ENCODE assay signal across 21 cellular contexts in the genomic region with DNA sequence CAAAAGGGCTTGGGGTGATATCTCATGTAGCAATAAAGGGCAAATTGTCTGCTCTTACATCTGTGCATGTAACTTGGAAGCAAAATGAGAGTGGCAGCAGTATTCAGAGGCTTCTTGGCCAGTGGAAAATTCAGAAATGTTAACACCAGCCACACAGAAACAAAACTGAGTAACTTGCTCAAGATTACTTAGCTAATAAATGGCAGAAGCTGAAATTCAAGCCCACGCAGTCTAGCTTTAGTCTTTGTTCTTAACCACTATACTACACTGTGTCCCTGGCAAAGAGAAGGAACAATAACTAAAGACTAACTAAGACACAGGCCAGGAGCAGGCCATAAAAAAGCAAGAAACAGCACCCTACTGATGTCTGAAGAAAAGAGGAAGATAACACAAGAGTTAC.
DNase-seq lines count a peak whose midpoint lies in the region; ATAC-seq and TF ChIP-seq lines count a peak whose summit lies in the region.
"Had no signal": no experiment of that assay in that cellular context is flagged by ENCODE, and none has a peak within 500 bp of the region (broad histone marks: within the 10 kb centered on the region; RNA-seq: fewer than 3 reads in every experiment).

No MANE protein-coding gene starts in this region.

- no peak for TF ChIP-seq CTCF in left ventricle myocardium inferior (IDR thresholded peaks at IDR 0.05; ENCODE audit: borderline replicate concordance)
- TF ChIP-seq CTCF in upper lobe of left lung (IDR thresholded peaks at IDR 0.05) = no peak

- WGBS in upper lobe of left lung, 2 donors = 93% methylated on average over 1 of the region's 1 CpG

- intact Hi-C loops in Right ventricle myocardium superior (cut with DNase I) = no loop called here
- intact Hi-C loops in left ventricle myocardium inferior (cut with micrococcal nuclease) = no loop called here

- no peak for TF ChIP-seq POLR2A in upper lobe of left lung (IDR thresholded peaks at IDR 0.05)

- no peaks in the 10 kb centered on the region for H3K9me3 ChIP-seq in left ventricle myocardium inferior (replicated peaks)
- H3K9me3 ChIP-seq in upper lobe of left lung = no peaks in the 10 kb centered on the region
- H3K9me3 ChIP-seq: ascending aorta, heart left ventricle, right lobe of liver had no signal

- H3K27me3 ChIP-seq in left ventricle myocardium inferior (ENCODE audit: low read depth) = no peaks in the 10 kb centered on the region
- H3K27me3 ChIP-seq in upper lobe of left lung = no peaks in the 10 kb centered on the region
- H3K27me3 ChIP-seq: ascending aorta, heart left ventricle, right lobe of liver had no signal

- DNase-seq in Right ventricle myocardium superior = no peak
- no peak for DNase-seq in left ventricle myocardium inferior
- DNase-seq in caudate nucleus (lab: John Stamatoyannopoulos, UW) = no peak
- no peak for DNase-seq in upper lobe of left lung
- DNase-seq in NCI-H146 (lab: John Stamatoyannopoulos, UW) = no peak
- DNase-seq in NCI-H1930 (lab: John Stamatoyannopoulos, UW) = no peak
- DNase-seq: activated CD4-positive, alpha-beta T cell treated with anti-CD3 and anti-CD28 coated beads, Interleukin-2, amount 50 U/mL, for 1 hour; CD4-positive, alpha-beta T cell; DMS79 treated with DMSO at 0.1 percent for 48 hours; HCEC 1CT; heart left ventricle; islet precursor cell; NCI-H1694; NCI-H446 treated with DMSO at 0.1 percent for 48 hours; OCI-M1; right lobe of liver; stimulated activated CD4-positive, alpha-beta T cell treated with anti-CD3 and anti-CD28 coated beads, Interleukin-2, amount 100 ng/mL, for 48 hours; T1000 had no signal

- H3K27ac ChIP-seq in left ventricle myocardium inferior (replicated peaks) = no peak overlapping the region
- H3K27ac ChIP-seq in caudate nucleus (ENCODE audit: low read depth, low read length) = peak overlapping the region; percentile 53
- H3K27ac ChIP-seq in upper lobe of left lung = no peak overlapping the region
- H3K27ac ChIP-seq: right lobe of liver had no signal

- no peak overlapping the region for H3K4me3 ChIP-seq in left ventricle myocardium inferior
- H3K4me3 ChIP-seq in upper lobe of left lung = no peak overlapping the region
- H3K4me3 ChIP-seq: ascending aorta, heart left ventricle, right lobe of liver had no signal

- no peaks in the 10 kb centered on the region for H3K36me3 ChIP-seq in left ventricle myocardium inferior
- H3K36me3 ChIP-seq in upper lobe of left lung = no peaks in the 10 kb centered on the region
- H3K36me3 ChIP-seq: ascending aorta, right lobe of liver had no signal

- no peak for TF ChIP-seq EP300 in upper lobe of left lung (IDR thresholded peaks at IDR 0.05)

- H3K4me1 ChIP-seq in left ventricle myocardium inferior (peaks cover 7% of the 10 kb centered on the region), upper lobe of left lung (peaks cover 0 to 2% (median 2%) of the 10 kb centered on the region in 4 donors)
- H3K4me1 ChIP-seq: right lobe of liver had no signal

- ATAC-seq in Right ventricle myocardium superior (ENCODE audit: poor library complexity) = peak; percentile 29
- peak; percentile 45 for ATAC-seq in HG03175 (IDR thresholded peaks at IDR 0.05; ENCODE audit: unreplicated experiment)
- ATAC-seq in upper lobe of left lung (ENCODE audit: low FRiP score in 2 of 2) = peak; percentile 15 to 72
- ATAC-seq in HG03565 (IDR thresholded peaks at IDR 0.05; ENCODE audit: unreplicated experiment) = no peak
- ATAC-seq: heart left ventricle had no signal
